ENCODE assay signal across 20 cellular contexts in genomic region chr12:49294086-49294803, GRCh38. TPM values are rescaled to one million over a fixed set of nuclear protein-coding genes. Genes with fewer than 3 reads are reported as not detected.
DNase-seq lines count a peak whose midpoint lies in the region; ATAC-seq, FAIRE-seq and TF ChIP-seq lines count a peak whose summit lies in the region.
"Had no signal": no experiment of that assay in that cellular context is flagged by ENCODE, and none has a peak within 500 bp of the region (broad histone marks: within the 10 kb centered on the region; RNA-seq: fewer than 3 reads in every experiment).

No MANE protein-coding gene starts in this region.

- no peak for FAIRE-seq in H54 (lab: Jason Lieb, UNC)
- FAIRE-seq: keratinocyte had no signal

- H3K4me1 ChIP-seq in osteoblast (ENCODE audit: insufficient read depth, low read length) = no peaks in the 10 kb centered on the region

- no peak overlapping the region for H3K4me3 Mint-ChIP-seq in activated T-cell treated with anti-CD3 and anti-CD28 coated beads, Interleukin-2, amount 50 U/mL, for 4 hours

- H3K27me3 Mint-ChIP-seq in activated T-cell treated with anti-CD3 and anti-CD28 coated beads, Interleukin-2, amount 50 U/mL, for 4 hours (ENCODE audit: low read depth) = peaks cover 61% of the 10 kb centered on the region

- TF ChIP-seq POLR2A in H54 (IDR thresholded peaks at IDR 0.05; ENCODE audit: low read depth, low read length) (no peak), GM18505 (IDR thresholded peaks at IDR 0.05; ENCODE audit: borderline replicate concordance, extremely low read depth, insufficient read depth, insufficient read length) (no peak)

- H3K9me3 ChIP-seq in osteoblast (ENCODE audit: low read depth, low read length) = no peaks in the 10 kb centered on the region
- H3K9me3 ChIP-seq: adrenal gland, esophagus squamous epithelium, transverse colon had no signal

- ATAC-seq in HG03095 (IDR thresholded peaks at IDR 0.05; ENCODE audit: unreplicated experiment) (no peak), GM18505 (IDR thresholded peaks at IDR 0.05; ENCODE audit: unreplicated experiment) (no peak)
- no peak for ATAC-seq in activated T-cell treated with anti-CD3 and anti-CD28 coated beads, Interleukin-2, amount 50 U/mL, for 4 hours

- H3K4me1 Mint-ChIP-seq in activated T-cell treated with anti-CD3 and anti-CD28 coated beads, Interleukin-2, amount 50 U/mL, for 4 hours (ENCODE audit: low read depth) = peaks cover 19% of the 10 kb centered on the region

- H3K79me2 ChIP-seq in osteoblast (ENCODE audit: insufficient read depth, low read length) = no peaks in the 10 kb centered on the region

- no peak overlapping the region for H3K4me3 ChIP-seq in osteoblast (ENCODE audit: insufficient read depth, low read length)

- H3K4me2 ChIP-seq in osteoblast (ENCODE audit: insufficient read depth, low read length) = no peak overlapping the region

- no peaks in the 10 kb centered on the region for H3K9me3 Mint-ChIP-seq in activated T-cell treated with anti-CD3 and anti-CD28 coated beads, Interleukin-2, amount 50 U/mL, for 4 hours

- no peaks in the 10 kb centered on the region for H3K36me3 Mint-ChIP-seq in activated T-cell treated with anti-CD3 and anti-CD28 coated beads, Interleukin-2, amount 50 U/mL, for 4 hours (ENCODE audit: insufficient read depth)

- H3K36me3 ChIP-seq in osteoblast (ENCODE audit: insufficient read depth, low read length) = no peaks in the 10 kb centered on the region
- H3K36me3 ChIP-seq: adrenal gland, esophagus squamous epithelium, transverse colon had no signal

- in situ Hi-C loops in GM13976 (cut with MboI; ENCODE audit: low sequenced_read_pairs, unreplicated experiment) = no loop called here

- H3K27me3 ChIP-seq in osteoblast (ENCODE audit: insufficient read depth, low read length) = peaks cover 49% of the 10 kb centered on the region

- DNase-seq in GM13976 (ENCODE audit: low spot score) = peak; percentile 12
- DNase-seq in NCI-H187 treated with DMSO at 0.1 percent for 48 hours (lab: John Stamatoyannopoulos, UW) = peak; percentile 74
- peak; percentile 68 for DNase-seq in osteoblast (ENCODE audit: insufficient read length, low spot score, missing footprints)
- DNase-seq in H54 (ENCODE audit: insufficient read length, low spot score) = no peak
- DNase-seq in activated T-cell treated with anti-CD3 and anti-CD28 coated beads, Interleukin-2, amount 50 U/mL, for 4 hours = no peak
- DNase-seq: activated CD4-positive, alpha-beta T cell treated with anti-CD3 and anti-CD28 coated beads for 1 hour; activated effector memory CD4-positive, alpha-beta T cell treated with anti-CD3 and anti-CD28 coated beads, Interleukin-2, amount 50 U/mL, for 16 hours; esophagus squamous epithelium; head of caudate nucleus; mesenchymal stem cell; NCI-H345; T1000; transverse colon had no signal

- TF ChIP-seq CTCF in GM13976 (IDR thresholded peaks at IDR 0.05; ENCODE audit: borderline replicate concordance, control extremely low read depth, extremely low read depth, insufficient read depth, missing control alignments) = no peak
- no peak for TF ChIP-seq CTCF in VCaP (conservative IDR thresholded peaks at IDR 0.05)
- no peak for TF ChIP-seq CTCF in osteoblast (IDR thresholded peaks at IDR 0.05; ENCODE audit: extremely low read depth, low read depth, low read length)

- no peak overlapping the region for H2AFZ ChIP-seq in osteoblast (ENCODE audit: low read length)

- H4K20me1 ChIP-seq in osteoblast (ENCODE audit: insufficient read depth, low read length) = no peaks in the 10 kb centered on the region

- H3K27ac ChIP-seq in VCaP (peak overlapping the region; percentile 78), osteoblast (ENCODE audit: low read depth, low read length) (no peak overlapping the region)
- H3K27ac ChIP-seq: transverse colon had no signal

RNA-seq across cellular contexts. Expression of gene PRPH, which starts 0.7 kb away (rescaled TPM):
- under 0.01 TPM in 1 of 2 replicates, not detected in the other for total RNA-seq in osteoblast
- total RNA-seq in activated T-cell treated with anti-CD3 and anti-CD28 coated beads, Interleukin-2, amount 50 U/mL, for 4 hours = not detected
- total RNA-seq: SK-MEL-5 had no signal

RNA-seq across cellular contexts. Expression of gene TROAP, which starts 28.8 kb away (rescaled TPM):
- total RNA-seq in osteoblast = 2.5 and 3.5 TPM in 2 replicates
- total RNA-seq in activated T-cell treated with anti-CD3 and anti-CD28 coated beads, Interleukin-2, amount 50 U/mL, for 4 hours = 10 to 100 TPM; 11.6 to 16.8 (median 13.7) TPM
- total RNA-seq: cardiac septum had no signal

RNA-seq across cellular contexts. Expression of gene TUBA1C, which starts 29.4 kb away (rescaled TPM):
- 307 and 321 TPM in 2 replicates for total RNA-seq in osteoblast
- 100 to 1,000 TPM; 529 to 597 (median 572) TPM for total RNA-seq in activated T-cell treated with anti-CD3 and anti-CD28 coated beads, Interleukin-2, amount 50 U/mL, for 4 hours

RNA-seq across cellular contexts. Expression of gene C1QL4, which starts 42.7 kb away (rescaled TPM):
- total RNA-seq in osteoblast = 0.36 TPM in 1 of 2 replicates, not detected in the other
- not detected for total RNA-seq in activated T-cell treated with anti-CD3 and anti-CD28 coated beads, Interleukin-2, amount 50 U/mL, for 4 hours
- total RNA-seq: cardiac septum, esophagus squamous epithelium, transverse colon had no signal

RNA-seq across cellular contexts. Expression of gene DNAJC22, which starts 52.4 kb away (rescaled TPM):
- total RNA-seq in osteoblast = 0.29 and 1.1 TPM in 2 replicates
- under 1 TPM in 1 of 3 donors, not detected in 2; 0.11 TPM for total RNA-seq in activated T-cell treated with anti-CD3 and anti-CD28 coated beads, Interleukin-2, amount 50 U/mL, for 4 hours

Comparison
In these comparisons a context has a peak if more than half of its experiments do, and no peak if none do; other contexts are left out.
1. DNase-seq: peak in GM13976 (single experiment), NCI-H187 treated with DMSO at 0.1 percent for 48 hours (single experiment) and osteoblast (single experiment); none in H54 (single experiment) and activated T-cell treated with anti-CD3 and anti-CD28 coated beads, Interleukin-2, amount 50 U/mL, for 4 hours (single experiment).